In the genomic region with DNA sequence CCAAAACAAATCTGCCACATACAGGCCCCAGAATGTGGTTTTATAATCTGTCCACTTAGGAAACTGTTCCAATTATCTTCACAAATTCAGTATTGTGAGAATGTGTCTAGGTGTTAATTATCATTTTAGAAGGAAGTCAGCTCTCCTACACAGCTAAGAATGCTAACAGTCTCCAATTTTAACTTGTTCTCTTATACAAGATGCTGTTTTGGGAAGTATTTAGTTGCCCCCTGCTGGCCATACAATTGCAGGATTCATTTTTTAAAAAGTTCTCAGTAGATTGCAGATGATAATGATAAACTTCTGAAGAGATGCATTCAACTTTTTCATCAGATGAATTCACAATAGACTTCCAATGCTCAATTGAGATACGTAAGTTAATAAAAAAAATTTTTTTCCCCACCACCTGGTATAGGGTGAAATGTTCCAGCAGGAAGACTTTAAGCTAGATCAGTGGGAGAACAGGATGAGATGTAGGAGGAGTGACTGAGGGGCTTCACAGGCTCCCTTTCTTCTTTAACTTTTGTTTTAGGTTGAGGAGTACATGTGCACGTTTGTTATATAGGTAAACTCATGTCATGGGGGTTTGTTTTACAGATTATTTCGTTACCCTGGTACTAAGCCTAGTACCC, we compare ENCODE assay signal across 8 cellular contexts. TPM values are rescaled to one million over a fixed set of nuclear protein-coding genes. Genes with fewer than 3 reads are reported as not detected.
A peak's percentile ranks its signal among the peaks of the same experiment; 100 is the strongest.
DNase-seq lines count a peak whose midpoint lies in the region; ATAC-seq and TF ChIP-seq lines count a peak whose summit lies in the region.

No MANE protein-coding gene starts in this region.

- no peaks in the 10 kb centered on the region for H3K9me3 ChIP-seq in right atrium auricular region

- H3K4me3 ChIP-seq in right atrium auricular region: no peak overlapping the region

- no peak overlapping the region for H3K4me3 Mint-ChIP-seq in activated T-helper 17 cell treated with anti-CD3 and anti-CD28 coated beads, Interleukin-2, amount 50 U/mL, for 72 hours

- peak; percentile 62 to 74 for TF ChIP-seq CTCF in right atrium auricular region (IDR thresholded peaks at IDR 0.05)

- H3K4me1 Mint-ChIP-seq in activated T-helper 17 cell treated with anti-CD3 and anti-CD28 coated beads, Interleukin-2, amount 50 U/mL, for 72 hours: no peaks in the 10 kb centered on the region

- peak; percentile 61 for ATAC-seq in activated T-helper 17 cell treated with anti-CD3 and anti-CD28 coated beads, Interleukin-2, amount 50 U/mL, for 72 hours (replicated peaks)
- ATAC-seq in HG03520 (IDR thresholded peaks at IDR 0.05; ENCODE audit: unreplicated experiment): no peak

- no peaks in the 10 kb centered on the region for H3K4me1 ChIP-seq in right atrium auricular region

- DNase-seq in activated CD8-positive, alpha-beta memory T cell treated with anti-CD3 and anti-CD28 coated beads for 1 hour (ENCODE audit: extremely low read depth in 1 of 2, low read depth in 1 of 2): peak; percentile 3 to 4
- no peak for DNase-seq in activated CD8-positive, alpha-beta memory T cell treated with anti-CD3 and anti-CD28 coated beads for 24 hours
- DNase-seq in H4 (ENCODE audit: low spot score) (peak; percentile 24), NCI-H526 (lab: John Stamatoyannopoulos, UW) (peak; percentile 1 to 65), right atrium auricular region (ENCODE audit: low spot score) (no peak)
- DNase-seq in stimulated activated CD4-positive, alpha-beta T cell treated with anti-CD3 and anti-CD28 coated beads, Interleukin-2, amount 100 ng/mL, for 48 hours: peak; percentile 5 to 13

- no peaks in the 10 kb centered on the region for H3K9me3 Mint-ChIP-seq in activated T-helper 17 cell treated with anti-CD3 and anti-CD28 coated beads, Interleukin-2, amount 50 U/mL, for 72 hours

- H3K27ac Mint-ChIP-seq in activated T-helper 17 cell treated with anti-CD3 and anti-CD28 coated beads, Interleukin-2, amount 50 U/mL, for 72 hours: no peak overlapping the region

- no peak overlapping the region for H3K27ac ChIP-seq in right atrium auricular region

- no peaks in the 10 kb centered on the region for H3K36me3 Mint-ChIP-seq in activated T-helper 17 cell treated with anti-CD3 and anti-CD28 coated beads, Interleukin-2, amount 50 U/mL, for 72 hours (ENCODE audit: low read depth)

- H3K27me3 ChIP-seq in right atrium auricular region: no peaks in the 10 kb centered on the region

- H3K27me3 Mint-ChIP-seq in activated T-helper 17 cell treated with anti-CD3 and anti-CD28 coated beads, Interleukin-2, amount 50 U/mL, for 72 hours: peaks cover 4% of the 10 kb centered on the region

- no peaks in the 10 kb centered on the region for H3K36me3 ChIP-seq in right atrium auricular region

RNA-seq across cellular contexts. Expression of gene OSBPL8, which starts 27.3 kb away (rescaled TPM):
- 15.0 and 21.2 TPM in 2 replicates for total RNA-seq in H4 (2014; rRNA removed; shearing (Covaris generic))
- 10 to 100 TPM; 40.5 to 68.2 TPM for total RNA-seq in activated T-helper 17 cell treated with anti-CD3 and anti-CD28 coated beads, Interleukin-2, amount 50 U/mL, for 72 hours
- total RNA-seq in right atrium auricular region: 10 to 100 TPM; 19.7 to 23.7 TPM

Comparison
In these comparisons a context has a peak if more than half of its experiments do, and no peak if none do; other contexts are left out.
1. DNase-seq: peak in activated CD8-positive, alpha-beta memory T cell treated with anti-CD3 and anti-CD28 coated beads for 1 hour (2 of 2), H4 (single experiment), NCI-H526 (2 of 2) and stimulated activated CD4-positive, alpha-beta T cell treated with anti-CD3 and anti-CD28 coated beads, Interleukin-2, amount 100 ng/mL, for 48 hours (2 of 2); none in activated CD8-positive, alpha-beta memory T cell treated with anti-CD3 and anti-CD28 coated beads for 24 hours (single experiment) and right atrium auricular region (single experiment).